In genomic region chr10:43371418-43371817, GRCh38 we compare ENCODE assay signal across 29 cellular contexts. TPM values are rescaled to one million over a fixed set of nuclear protein-coding genes. Genes with fewer than 3 reads are reported as not detected.
DNase-seq lines count a peak whose midpoint lies in the region; ATAC-seq and TF ChIP-seq lines count a peak whose summit lies in the region.
"Had no signal": no experiment of that assay in that cellular context is flagged by ENCODE, and none has a peak within 500 bp of the region (broad histone marks: within the 10 kb centered on the region; RNA-seq: fewer than 3 reads in every experiment).

Gene FXYD4, plus strand, starts transcription at chr10:43371636. Its CDS starts 2,111 bp downstream, at chr10:43373747.

- intact Hi-C loops in lower lobe of right lung (cut with DNase I): no loop called here
- intact Hi-C loops in stomach (cut with DNase I; ENCODE audit: low total_unique reads): no loop called here

- H3K27me3 ChIP-seq in lower lobe of right lung (ENCODE audit: low read depth) (no peaks in the 10 kb centered on the region), stomach (no peaks in the 10 kb centered on the region)
- H3K27me3 ChIP-seq: ascending aorta, cardiac muscle cell, right lobe of liver had no signal

- H3K36me3 ChIP-seq in lower lobe of right lung (no peaks in the 10 kb centered on the region), stomach (no peaks in the 10 kb centered on the region)
- H3K36me3 ChIP-seq: ascending aorta, cardiac muscle cell, right lobe of liver had no signal

- no peak for TF ChIP-seq POLR2A in stomach (IDR thresholded peaks at IDR 0.05)

- H3K27ac ChIP-seq in caudate nucleus (ENCODE audit: low read depth, low read length) (peak within 1 kb of the TSS; percentile 98), lower lobe of right lung (no peak within 1 kb of the TSS), stomach (no peak within 1 kb of the TSS)
- H3K27ac ChIP-seq: ascending aorta, cardiac muscle cell, right lobe of liver, RWPE1 had no signal

- no peak for TF ChIP-seq CTCF in lower lobe of right lung (IDR thresholded peaks at IDR 0.05)
- no peak for TF ChIP-seq CTCF in stomach (IDR thresholded peaks at IDR 0.05)

- no peak within 1 kb of the TSS for H3K4me3 ChIP-seq in lower lobe of right lung
- H3K4me3 ChIP-seq in stomach: no peak within 1 kb of the TSS
- H3K4me3 ChIP-seq: ascending aorta, cardiac muscle cell, right lobe of liver had no signal

- 40 to 54% (median 50%) methylated on average over 13 of the region's 13 CpGs for WGBS in stomach, 5 donors

- H3K4me1 ChIP-seq in lower lobe of right lung (no peaks in the 10 kb centered on the region), stomach (peaks cover 0 to 4% (median 2%) of the 10 kb centered on the region in 4 donors)
- H3K4me1 ChIP-seq: ascending aorta, right lobe of liver had no signal

- no peak for TF ChIP-seq EP300 in stomach (IDR thresholded peaks at IDR 0.05)

- DNase-seq in D341Med (ENCODE audit: low spot score): peak; percentile 47
- no peak for DNase-seq in caudate nucleus (lab: John Stamatoyannopoulos, UW)
- DNase-seq in lower lobe of right lung: peak; percentile 70
- DNase-seq in stomach: peak; percentile 88
- DNase-seq in NCI-H1092 treated with DMSO at 0.1 percent for 48 hours (lab: John Stamatoyannopoulos, UW): no peak
- no peak for DNase-seq in activated T-cell treated with anti-CD3 and anti-CD28 coated beads for 4 hours
- no peak for DNase-seq in NCI-H510A (lab: John Stamatoyannopoulos, UW)
- DNase-seq: activated CD4-positive, alpha-beta memory T cell treated with anti-CD3 and anti-CD28 coated beads for 36 hours; activated CD8-positive, alpha-beta memory T cell treated with anti-CD3 and anti-CD28 coated beads, Interleukin-2, amount 50 U/mL, for 4 hours; HCEC 1CT; NCI-H1105 treated with DMSO at 0.1 percent for 48 hours; NCI-H2029 treated with DMSO at 0.1 percent for 48 hours; NCI-H345; NCI-H774; stimulated activated CD4-positive, alpha-beta T cell treated with anti-CD3 and anti-CD28 coated beads, Interleukin-4, amount 100 ng/mL, for 4 hours; stimulated activated naive B cell treated with anti-CD40 and anti-IgM and Interleukin-4, amounts not matched to agents 10 μg/mL and 1 μg/mL and 100 μg/mL, for 72 hours; T-helper 1 cell had no signal

- peak; percentile 71 to 79 for ATAC-seq in lower lobe of right lung
- ATAC-seq in GM18861 (IDR thresholded peaks at IDR 0.05; ENCODE audit: unreplicated experiment): no peak
- ATAC-seq: stimulated activated naive B cell treated with anti-CD40 and anti-IgM and Interleukin-4, amounts not matched to agents 10 μg/mL and 1 μg/mL and 100 μg/mL, for 72 hours had no signal

- H3K9me3 ChIP-seq in lower lobe of right lung (no peaks in the 10 kb centered on the region), stomach (no peaks in the 10 kb centered on the region)
- H3K9me3 ChIP-seq: ascending aorta, right lobe of liver had no signal

RNA-seq across cellular contexts. Expression of gene FXYD4, which starts in this region (rescaled TPM):
- not detected for total RNA-seq in lower lobe of right lung
- not detected for total RNA-seq in stomach
- 1 to 10 TPM; 2.8 to 7.3 (median 6.0) TPM for polyA plus RNA-seq in stomach
- total RNA-seq: activated CD4-positive, alpha-beta memory T cell treated with anti-CD3 and anti-CD28 coated beads for 36 hours; ascending aorta; cardiac muscle cell; dermis microvascular lymphatic vessel endothelial cell; endothelial cell of umbilical vein; HT1080; lower leg skin; MCF 10A; neural crest cell; right lobe of liver had no signal
- polyA plus RNA-seq: BJ, cardiac muscle cell, endothelial cell of umbilical vein had no signal

Comparison
In these comparisons a context has a peak if more than half of its experiments do, and no peak if none do; other contexts are left out.
1. Peak in DNase-seq and ATAC-seq in lower lobe of right lung; RNA of the gene not detected or under 1 TPM.
2. DNase-seq: peak in D341Med (single experiment) and stomach (single experiment); none in caudate nucleus (0 of 61), NCI-H1092 treated with DMSO at 0.1 percent for 48 hours (single experiment), activated T-cell treated with anti-CD3 and anti-CD28 coated beads for 4 hours (single experiment) and NCI-H510A (single experiment).